8 cellular contexts compared by ENCODE assay signal in the genomic region with DNA sequence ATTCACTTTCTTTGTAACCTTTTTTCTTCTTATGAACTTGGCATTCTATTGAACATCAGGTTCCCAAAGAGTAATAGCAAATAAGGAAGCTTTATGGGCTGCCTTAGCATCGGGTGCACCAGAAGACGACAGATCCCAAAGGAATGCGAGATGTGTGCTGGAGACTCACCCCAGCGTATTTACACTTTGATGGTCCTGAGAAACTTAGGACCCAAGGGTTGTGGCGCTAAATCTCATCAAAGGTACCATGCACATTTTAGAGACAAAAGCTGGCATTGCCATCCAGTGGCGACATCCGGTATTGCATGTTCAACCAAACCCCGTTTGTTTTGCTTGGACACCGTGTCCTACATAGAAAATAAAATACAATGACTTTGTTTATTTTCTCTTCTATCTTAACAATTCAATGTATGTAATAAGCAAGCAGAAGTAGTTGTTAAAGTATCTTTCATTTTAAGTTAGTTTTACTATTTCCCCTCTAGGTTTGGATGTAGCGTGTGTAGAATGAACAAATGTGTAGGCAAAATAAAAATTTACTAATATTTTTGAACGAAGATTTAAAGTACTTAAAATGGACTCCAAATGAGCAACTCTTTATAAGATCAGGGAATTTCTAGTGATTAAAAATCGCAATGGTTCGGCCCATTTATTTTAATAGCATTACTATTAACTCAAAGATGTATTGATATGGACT.
DNase-seq lines count a peak whose midpoint lies in the region; ATAC-seq, FAIRE-seq and TF ChIP-seq lines count a peak whose summit lies in the region.

No MANE protein-coding gene starts in this region.

- intact Hi-C loops in heart left ventricle (cut with DNase I) (loop anchor here (2.0 to 10.0 kb wide), 7 partner anchors 1174 to 1684 kb away; no protein-coding TSS in a partner anchor), psoas muscle (cut with DNase I) (loop anchor here in 1 of 2 donors (1.0 kb wide), 1 partner anchor 1338 kb away; no protein-coding TSS in a partner anchor)

- H3K27me3 ChIP-seq in heart left ventricle (peaks cover 0 to 10% (median 0%) of the 10 kb centered on the region in 9 donors), psoas muscle (ENCODE audit: insufficient read depth in 3 of 3, low read length in 2 of 3) (no peaks in the 10 kb centered on the region)

- H3K27ac Mint-ChIP-seq in activated naive CD8-positive, alpha-beta T cell treated with anti-CD3 and anti-CD28 coated beads for 36 hours, result no peak overlapping the region

- no peak for FAIRE-seq in urothelium cell line (lab: Jason Lieb, UNC)

- H3K27ac ChIP-seq in heart left ventricle (no peak overlapping the region), psoas muscle (no peak overlapping the region)

- H3K4me1 ChIP-seq in heart left ventricle (no peaks in the 10 kb centered on the region), psoas muscle (no peaks in the 10 kb centered on the region)

- H3K4me3 ChIP-seq in heart left ventricle (no peak overlapping the region), psoas muscle (no peak overlapping the region)

- H3K4me1 Mint-ChIP-seq in activated naive CD8-positive, alpha-beta T cell treated with anti-CD3 and anti-CD28 coated beads for 36 hours, result peaks cover 3% of the 10 kb centered on the region

- 17 to 22% (median 19%) methylated on average over 13 of the region's 13 CpGs for WGBS in heart left ventricle, 4 donors
- 21 to 24% (median 21%) methylated on average over 13 of the region's 13 CpGs for WGBS in psoas muscle, 3 donors

- H3K9me3 ChIP-seq in heart left ventricle (no peaks in the 10 kb centered on the region), psoas muscle (no peaks in the 10 kb centered on the region)

- H3K36me3 ChIP-seq in heart left ventricle (no peaks in the 10 kb centered on the region), psoas muscle (ENCODE audit: insufficient read depth in 1 of 2, low read depth in 1 of 2) (no peaks in the 10 kb centered on the region)

- TF ChIP-seq CTCF in heart left ventricle (IDR thresholded peaks at IDR 0.05), result peak; percentile 82 to 95 (median 88)
- peak; percentile 95 for TF ChIP-seq CTCF in psoas muscle (IDR thresholded peaks at IDR 0.05)

- H3K4me3 Mint-ChIP-seq in activated naive CD8-positive, alpha-beta T cell treated with anti-CD3 and anti-CD28 coated beads for 36 hours, result no peak overlapping the region

- no peaks in the 10 kb centered on the region for H3K36me3 Mint-ChIP-seq in activated naive CD8-positive, alpha-beta T cell treated with anti-CD3 and anti-CD28 coated beads for 36 hours

- TF ChIP-seq POLR2A in heart left ventricle (IDR thresholded peaks at IDR 0.05), result no peak

- no peaks in the 10 kb centered on the region for H3K9me3 Mint-ChIP-seq in activated naive CD8-positive, alpha-beta T cell treated with anti-CD3 and anti-CD28 coated beads for 36 hours

- DNase-seq in CD1c-positive myeloid dendritic cell (ENCODE audit: extremely low spot score), result peak; percentile 62
- DNase-seq in GM19240 (ENCODE audit: insufficient read length, low spot score), result peak; percentile 10
- peak; percentile 53 for DNase-seq in activated naive CD8-positive, alpha-beta T cell treated with anti-CD3 and anti-CD28 coated beads for 36 hours
- peak; percentile 24 to 56 (median 35) for DNase-seq in heart left ventricle
- peak; percentile 41 to 64 for DNase-seq in psoas muscle
- peak; percentile 50 for DNase-seq in urothelium cell line (ENCODE audit: low spot score)

- peaks cover 8% of the 10 kb centered on the region for H3K27me3 Mint-ChIP-seq in activated naive CD8-positive, alpha-beta T cell treated with anti-CD3 and anti-CD28 coated beads for 36 hours

- ATAC-seq in HG03520 (IDR thresholded peaks at IDR 0.05; ENCODE audit: unreplicated experiment) (peak; percentile 85), SK-N-SH treated with all-trans-retinoic acid at 6 μM for 48 hours (peak; percentile 80), heart left ventricle (peak in 1 of 4 donors; percentile 47), psoas muscle (peak in 1 of 4 donors; percentile 62)

TF ChIP-seq in SK-N-SH treated with all-trans-retinoic acid at 6 μM for 48 hours, 23 proteins besides CTCF, POLR2A, EP300 and RAD21:
- TF ChIP-seq, protein P1, sequence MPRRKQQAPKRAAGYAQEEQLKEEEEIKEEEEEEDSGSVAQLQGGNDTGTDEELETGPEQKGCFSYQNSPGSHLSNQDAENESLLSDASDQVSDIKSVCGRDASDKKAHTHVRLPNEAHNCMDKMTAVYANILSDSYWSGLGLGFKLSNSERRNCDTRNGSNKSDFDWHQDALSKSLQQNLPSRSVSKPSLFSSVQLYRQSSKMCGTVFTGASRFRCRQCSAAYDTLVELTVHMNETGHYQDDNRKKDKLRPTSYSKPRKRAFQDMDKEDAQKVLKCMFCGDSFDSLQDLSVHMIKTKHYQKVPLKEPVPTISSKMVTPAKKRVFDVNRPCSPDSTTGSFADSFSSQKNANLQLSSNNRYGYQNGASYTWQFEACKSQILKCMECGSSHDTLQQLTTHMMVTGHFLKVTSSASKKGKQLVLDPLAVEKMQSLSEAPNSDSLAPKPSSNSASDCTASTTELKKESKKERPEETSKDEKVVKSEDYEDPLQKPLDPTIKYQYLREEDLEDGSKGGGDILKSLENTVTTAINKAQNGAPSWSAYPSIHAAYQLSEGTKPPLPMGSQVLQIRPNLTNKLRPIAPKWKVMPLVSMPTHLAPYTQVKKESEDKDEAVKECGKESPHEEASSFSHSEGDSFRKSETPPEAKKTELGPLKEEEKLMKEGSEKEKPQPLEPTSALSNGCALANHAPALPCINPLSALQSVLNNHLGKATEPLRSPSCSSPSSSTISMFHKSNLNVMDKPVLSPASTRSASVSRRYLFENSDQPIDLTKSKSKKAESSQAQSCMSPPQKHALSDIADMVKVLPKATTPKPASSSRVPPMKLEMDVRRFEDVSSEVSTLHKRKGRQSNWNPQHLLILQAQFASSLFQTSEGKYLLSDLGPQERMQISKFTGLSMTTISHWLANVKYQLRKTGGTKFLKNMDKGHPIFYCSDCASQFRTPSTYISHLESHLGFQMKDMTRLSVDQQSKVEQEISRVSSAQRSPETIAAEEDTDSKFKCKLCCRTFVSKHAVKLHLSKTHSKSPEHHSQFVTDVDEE (CRISPR knock-in tag; IDR thresholded peaks at IDR 0.05), result peak; percentile 50; the same call in 1 of the 2 replicates
- TF ChIP-seq ZNF565 (CRISPR knock-in tag; conservative IDR thresholded peaks at IDR 0.05; ENCODE audit: low read depth) (no peak), ZNF8 (CRISPR knock-in tag; IDR thresholded peaks at IDR 0.05) (peak; percentile 6; the same call in 1 of the 2 replicates)
TF ChIP-seq in SK-N-SH treated with all-trans-retinoic acid at 6 μM for 48 hours: peak in this region for 2.

Comparison
In these comparisons a context has a peak if more than half of its experiments do, and no peak if none do; other contexts are left out.
1. DNase-seq: peak in every context shown above with its lines; median percentile 62 in CD1c-positive myeloid dendritic cell; 53 in activated naive CD8-positive, alpha-beta T cell treated with anti-CD3 and anti-CD28 coated beads for 36 hours; 52 in psoas muscle; 50 in urothelium cell line; 35 in heart left ventricle; 10 in GM19240.